ENCODE assay signal across 10 cellular contexts in genomic region chr20:11261533-11262000, GRCh38.
DNase-seq lines count a peak whose midpoint lies in the region; ATAC-seq, FAIRE-seq and TF ChIP-seq lines count a peak whose summit lies in the region.
"Had no signal": no experiment of that assay in that cellular context is flagged by ENCODE, and none has a peak within 500 bp of the region (broad histone marks: within the 10 kb centered on the region; RNA-seq: fewer than 3 reads in every experiment).

No MANE protein-coding gene starts in this region.

- intact Hi-C loops in HepG2 (cut with micrococcal nuclease; ENCODE audit: unreplicated experiment) (no loop called here), left ventricle myocardium superior (cut with micrococcal nuclease) (no loop called here)

- no peaks in the 10 kb centered on the region for H4K20me1 ChIP-seq in HepG2 (ENCODE audit: insufficient read depth, low read length)

- H3K4me2 ChIP-seq in HepG2 (ENCODE audit: low read depth, low read length) = no peak overlapping the region

- FAIRE-seq in HepG2 (lab: Jason Lieb, UNC) = no peak

- DNase-seq in EH (ENCODE audit: low read depth) (peak; percentile 87), adipocyte (ENCODE audit: low read depth) (peak; percentile 61), HepG2 (ENCODE audit: low spot score) (no peak), left ventricle myocardium superior (no peak)
- no peak for DNase-seq in activated effector memory CD4-positive, alpha-beta T cell treated with Interleukin-2 at 50 U/mL for 16 hours
- DNase-seq in activated naive CD4-positive, alpha-beta T cell treated with Interleukin-2 at 50 U/mL for 16 hours = no peak
- DNase-seq: Calu3, T-helper 9 cell had no signal

- POLR2A ChIA-PET in HepG2 (lab: Yijun Ruan, JAX) = no interaction called here

- peak; percentile 79 for ATAC-seq in HG02759 (IDR thresholded peaks at IDR 0.05; ENCODE audit: unreplicated experiment)
- peak; percentile 60 for ATAC-seq in HepG2
- no peak for ATAC-seq in left ventricle myocardium superior
- ATAC-seq in HG02840 (IDR thresholded peaks at IDR 0.05; ENCODE audit: low FRiP score, unreplicated experiment) = no peak

- no peaks in the 10 kb centered on the region for H3K27me3 ChIP-seq in adipocyte (replicated peaks; ENCODE audit: control insufficient read depth, insufficient read depth, low read length)
- no peaks in the 10 kb centered on the region for H3K27me3 ChIP-seq in HepG2 (ENCODE audit: control insufficient read depth in 1 of 2, insufficient read depth in 2 of 2, low read length in 2 of 2)

- no peak overlapping the region for H3K27ac ChIP-seq in HepG2 (ENCODE audit: extremely low read length, insufficient read depth, low read length)

- in situ Hi-C loops in HepG2 (cut with HindIII; ENCODE audit: extremely low pct_ligation_motif_present, low pct_unique_long_range_greater_than_20kb) = no loop called here

- 26% methylated on average over 5 of the region's 5 CpGs for WGBS in HepG2 (ENCODE audit: low lambda C conversion rate)

- CTCF ChIA-PET in HepG2 (lab: Yijun Ruan, JAX; ENCODE audit: low intra/inter-chr PET ratio, low total read pairs) = no interaction called here

- peaks cover 14% of the 10 kb centered on the region for H3K9me3 ChIP-seq in adipocyte (ENCODE audit: control insufficient read depth, low read length)
- H3K9me3 ChIP-seq in HepG2 (ENCODE audit: low read length) = no peaks in the 10 kb centered on the region

- H3K36me3 ChIP-seq in adipocyte (ENCODE audit: control insufficient read depth, insufficient read depth, low read length, severe bottlenecking) (no peaks in the 10 kb centered on the region), HepG2 (replicated peaks in 1 of 2; ENCODE audit: control insufficient read depth in 1 of 2, insufficient read depth in 2 of 2, low read length in 2 of 2) (no peaks in the 10 kb centered on the region)

- TF ChIP-seq CTCF in HepG2 (CRISPR knock-in tag; IDR thresholded peaks at IDR 0.05) = no peak

- TF ChIP-seq EP300 in HepG2 (IDR thresholded peaks at IDR 0.05; ENCODE audit: low read depth in 2 of 2, low read length in 2 of 2) = no peak
- TF ChIP-seq EP300 in HepG2 (CRISPR knock-in tag; IDR thresholded peaks at IDR 0.05; ENCODE audit: borderline replicate concordance) = no peak

- peaks cover 7% of the 10 kb centered on the region for H3K4me1 ChIP-seq in adipocyte (ENCODE audit: control insufficient read depth, insufficient read depth, low read length)
- no peaks in the 10 kb centered on the region; the same call in 1 of the 2 replicates for H3K4me1 ChIP-seq in HepG2 (ENCODE audit: insufficient read depth, low read length)

- TF ChIP-seq RAD21 in HepG2 (CRISPR knock-in tag; IDR thresholded peaks at IDR 0.05) = no peak

- H3K4me3 ChIP-seq in adipocyte (ENCODE audit: low read length) (no peak overlapping the region), HepG2 (replicated peaks in 1 of 3; ENCODE audit: insufficient read depth in 1 of 3, low read depth in 2 of 3, low read length in 3 of 3) (no peak overlapping the region)

- H3K79me2 ChIP-seq in HepG2 (ENCODE audit: insufficient read depth, low read length) = no peaks in the 10 kb centered on the region

- H3K9ac ChIP-seq in adipocyte (ENCODE audit: low read length) (no peak overlapping the region), HepG2 (ENCODE audit: insufficient read depth, low read depth, low read length) (no peak overlapping the region)

- no peak for TF ChIP-seq POLR2A in HepG2 (IDR thresholded peaks at IDR 0.05; ENCODE audit: insufficient read depth in 1 of 2, low read depth in 2 of 2, low read length in 2 of 2)

- no TSS peak for BruUV-seq in HepG2 (replicated peaks; lab: Mats Ljungman, UMichigan)

- no peak overlapping the region for H2AFZ ChIP-seq in HepG2 (ENCODE audit: low read length)

TF ChIP-seq in HepG2, 621 proteins besides CTCF, POLR2A, EP300 and RAD21:
- TF ChIP-seq ZNF761 (CRISPR knock-in tag; conservative IDR thresholded peaks at IDR 0.05) = no peak
- no peak for TF ChIP-seq ARNT (IDR thresholded peaks at IDR 0.05)

Comparison
In these comparisons a context has a peak if more than half of its experiments do, and no peak if none do; other contexts are left out.
1. DNase-seq: peak in EH (single experiment) and adipocyte (single experiment); none in HepG2 (single experiment), activated effector memory CD4-positive, alpha-beta T cell treated with Interleukin-2 at 50 U/mL for 16 hours (single experiment), left ventricle myocardium superior (single experiment) and activated naive CD4-positive, alpha-beta T cell treated with Interleukin-2 at 50 U/mL for 16 hours (single experiment).
2. ATAC-seq: peak in HG02759 (single experiment) and HepG2 (single experiment); none in left ventricle myocardium superior (single experiment) and HG02840 (single experiment).